8 cellular contexts compared by ENCODE assay signal in the genomic region with DNA sequence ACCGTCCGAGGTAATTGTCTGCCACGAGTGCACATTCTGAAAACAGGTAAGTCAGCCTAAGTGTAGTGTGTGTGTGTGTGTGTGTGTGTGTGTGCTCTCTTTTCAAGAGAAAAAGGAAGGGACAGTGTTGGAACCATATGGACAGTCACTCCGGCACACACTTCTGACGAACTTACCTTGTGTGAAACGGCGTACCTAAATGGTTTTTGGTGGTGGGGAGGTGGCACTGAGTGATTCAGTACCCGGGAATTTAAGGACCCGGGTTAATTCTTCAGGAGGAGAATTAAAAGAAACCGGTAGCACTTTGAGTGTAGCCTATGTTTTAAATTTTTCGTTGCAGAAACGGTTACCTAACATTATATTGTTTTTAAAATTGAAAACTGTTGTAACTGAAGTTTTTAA. TPM values are rescaled to one million over a fixed set of nuclear protein-coding genes. Genes with fewer than 3 reads are reported as not detected.
DNase-seq lines count a peak whose midpoint lies in the region; ATAC-seq and TF ChIP-seq lines count a peak whose summit lies in the region.

No MANE protein-coding gene starts in this region.

- no peaks in the 10 kb centered on the region for H3K27me3 ChIP-seq in CD8-positive, alpha-beta T cell (ENCODE audit: insufficient read depth, low read length)
- no peaks in the 10 kb centered on the region for H3K27me3 ChIP-seq in naive thymus-derived CD4-positive, alpha-beta T cell (ENCODE audit: control insufficient read depth in 2 of 2, insufficient read depth in 2 of 2, low read length in 2 of 2)

- H3K9me3 ChIP-seq in CD8-positive, alpha-beta T cell (ENCODE audit: low read length) = no peaks in the 10 kb centered on the region
- no peaks in the 10 kb centered on the region for H3K9me3 ChIP-seq in naive thymus-derived CD4-positive, alpha-beta T cell (ENCODE audit: control insufficient read depth in 2 of 3, low read length in 3 of 3)

- H3K4me1 ChIP-seq in CD8-positive, alpha-beta T cell (ENCODE audit: insufficient read depth, low read length) = peaks cover 24% of the 10 kb centered on the region
- H3K4me1 ChIP-seq in naive thymus-derived CD4-positive, alpha-beta T cell (ENCODE audit: control insufficient read depth in 2 of 2, insufficient read depth in 2 of 2, low read length in 2 of 2) = peaks cover 24% of the 10 kb centered on the region in 2 donors

- no peaks in the 10 kb centered on the region for H3K36me3 ChIP-seq in CD8-positive, alpha-beta T cell (ENCODE audit: insufficient read depth, low read length)
- peaks cover 4 to 11% (median 4%) of the 10 kb centered on the region in 3 experiments for H3K36me3 ChIP-seq in naive thymus-derived CD4-positive, alpha-beta T cell (ENCODE audit: control insufficient read depth in 2 of 3, insufficient read depth in 3 of 3, low read length in 3 of 3)

- no peaks in the 10 kb centered on the region for H3K9me3 Mint-ChIP-seq in CD8-positive, alpha-beta T cell
- H3K9me3 Mint-ChIP-seq in IgD-negative memory B cell = no peaks in the 10 kb centered on the region
- H3K9me3 Mint-ChIP-seq in dendritic cell treated with granulocyte-macrophage colony-stimulating factor and Interleukin-4, amounts not matched to agents 40 ng/mL and 50 ng/mL, for 4 days = no peaks in the 10 kb centered on the region
- peaks cover 0 to 6% (median 0%) of the 10 kb centered on the region in 11 donors for H3K9me3 Mint-ChIP-seq in naive thymus-derived CD4-positive, alpha-beta T cell

- H3K27ac ChIP-seq in CD8-positive, alpha-beta T cell (ENCODE audit: low read depth, low read length) = peak overlapping the region; percentile 92
- H3K27ac ChIP-seq in naive thymus-derived CD4-positive, alpha-beta T cell (ENCODE audit: low read depth, low read length) = peak overlapping the region; percentile 93

- H3K36me3 Mint-ChIP-seq in CD8-positive, alpha-beta T cell = peaks cover 45% of the 10 kb centered on the region
- H3K36me3 Mint-ChIP-seq in IgD-negative memory B cell = peaks cover 4% of the 10 kb centered on the region
- H3K36me3 Mint-ChIP-seq in dendritic cell treated with granulocyte-macrophage colony-stimulating factor and Interleukin-4, amounts not matched to agents 40 ng/mL and 50 ng/mL, for 4 days (ENCODE audit: low read depth) = peaks cover 58% of the 10 kb centered on the region
- H3K36me3 Mint-ChIP-seq in naive thymus-derived CD4-positive, alpha-beta T cell = peaks cover 0 to 25% (median 12%) of the 10 kb centered on the region in 5 donors

- H3K27me3 Mint-ChIP-seq in CD8-positive, alpha-beta T cell (ENCODE audit: low read depth) = no peaks in the 10 kb centered on the region
- peaks cover 1% of the 10 kb centered on the region for H3K27me3 Mint-ChIP-seq in IgD-negative memory B cell
- no peaks in the 10 kb centered on the region for H3K27me3 Mint-ChIP-seq in dendritic cell treated with granulocyte-macrophage colony-stimulating factor and Interleukin-4, amounts not matched to agents 40 ng/mL and 50 ng/mL, for 4 days
- H3K27me3 Mint-ChIP-seq in naive thymus-derived CD4-positive, alpha-beta T cell = no peaks in the 10 kb centered on the region

- POLR2A ChIA-PET in CD8-positive, alpha-beta T cell (lab: Charles Lee) = interaction anchor here (1.0 to 1.2 kb wide), 6 partner anchors 18 to 1621 kb away, joined by 3 to 4 read pairs (median 3); partner anchors contain the start of genes EDEM3 and IVNS1ABP
- POLR2A ChIA-PET in naive thymus-derived CD4-positive, alpha-beta T cell (lab: Charles Lee) = interaction anchor here (1.0 to 1.4 kb wide), 8 partner anchors 9 to 1621 kb away, joined by 3 to 8 read pairs (median 5); partner anchors contain the start of gene EDEM3

- intact Hi-C loops in CD8-positive, alpha-beta T cell (cut with DNase I, micrococcal nuclease) = loop anchor here (1.0 to 5.0 kb wide), 3 partner anchors 1059 to 1329 kb away; partner anchors contain the start of genes IVNS1ABP (in 1 of the 2), RNF2 (in 1 of the 2), SWT1 (in 1 of the 2) and TRMT1L (in 1 of the 2)
- intact Hi-C loops in dendritic cell treated with granulocyte-macrophage colony-stimulating factor and Interleukin-4, amounts not matched to agents 40 ng/mL and 50 ng/mL, for 4 days (cut with micrococcal nuclease) = no loop called here
- intact Hi-C loops in naive thymus-derived CD4-positive, alpha-beta T cell (cut with micrococcal nuclease) = loop anchor here (1.0 to 10.0 kb wide), 17 partner anchors 28 to 1622 kb away; partner anchors contain the start of genes EDEM3 (in 2 of the 2), IVNS1ABP (in 2 of the 2), RNF2 (in 2 of the 2) and SWT1 (in 2 of the 2)
- intact Hi-C loops in head of caudate nucleus (cut with DNase I) = loop anchor here (10.0 kb wide), 2 partner anchors 1061 to 1221 kb away; partner anchors contain the start of genes IVNS1ABP, SWT1 and TRMT1L

- ATAC-seq in CD8-positive, alpha-beta T cell = peak; percentile 0
- no peak for ATAC-seq in naive thymus-derived CD4-positive, alpha-beta T cell
- no peak for ATAC-seq in GM21786 (IDR thresholded peaks at IDR 0.05; ENCODE audit: unreplicated experiment)

- CTCF ChIA-PET in CD8-positive, alpha-beta T cell (lab: Charles Lee) = interaction anchor here (1.0 to 1.5 kb wide), 4 partner anchors 12 to 79 kb away, joined by 3 to 6 read pairs (median 4); partner anchors contain the start of gene PRG4
- CTCF ChIA-PET in naive thymus-derived CD4-positive, alpha-beta T cell (lab: Charles Lee) = interaction anchor here (0.8 to 1.2 kb wide), 4 partner anchors 10 to 68 kb away, joined by 3 to 5 read pairs (median 4); no protein-coding TSS in a partner anchor

- H3K27ac Mint-ChIP-seq in CD8-positive, alpha-beta T cell = peak overlapping the region; percentile 97
- H3K27ac Mint-ChIP-seq in IgD-negative memory B cell = peak overlapping the region; percentile 92 to 99 (median 98)
- peak overlapping the region; percentile 97 for H3K27ac Mint-ChIP-seq in dendritic cell treated with granulocyte-macrophage colony-stimulating factor and Interleukin-4, amounts not matched to agents 40 ng/mL and 50 ng/mL, for 4 days
- peak overlapping the region; percentile 91 to 99 (median 97) for H3K27ac Mint-ChIP-seq in naive thymus-derived CD4-positive, alpha-beta T cell

- TF ChIP-seq CTCF in CD8-positive, alpha-beta T cell (IDR thresholded peaks at IDR 0.05) = no peak

- peak overlapping the region; percentile 98 for H3K4me3 Mint-ChIP-seq in CD8-positive, alpha-beta T cell
- H3K4me3 Mint-ChIP-seq in IgD-negative memory B cell = peak overlapping the region; percentile 94 to 99 (median 96)
- peak overlapping the region; percentile 99 for H3K4me3 Mint-ChIP-seq in dendritic cell treated with granulocyte-macrophage colony-stimulating factor and Interleukin-4, amounts not matched to agents 40 ng/mL and 50 ng/mL, for 4 days
- H3K4me3 Mint-ChIP-seq in naive thymus-derived CD4-positive, alpha-beta T cell = peak overlapping the region; percentile 90 to 99 (median 98)

- H3K4me3 ChIP-seq in CD8-positive, alpha-beta T cell (ENCODE audit: low read depth, low read length) = peak overlapping the region; percentile 82
- peak overlapping the region; percentile 98 for H3K4me3 ChIP-seq in naive thymus-derived CD4-positive, alpha-beta T cell (ENCODE audit: low read length)

- H3K4me1 Mint-ChIP-seq in CD8-positive, alpha-beta T cell (ENCODE audit: low read depth) = peaks cover 43% of the 10 kb centered on the region
- H3K4me1 Mint-ChIP-seq in IgD-negative memory B cell = peaks cover 17 to 32% (median 21%) of the 10 kb centered on the region in 3 donors
- peaks cover 11% of the 10 kb centered on the region for H3K4me1 Mint-ChIP-seq in dendritic cell treated with granulocyte-macrophage colony-stimulating factor and Interleukin-4, amounts not matched to agents 40 ng/mL and 50 ng/mL, for 4 days (ENCODE audit: low read depth)
- H3K4me1 Mint-ChIP-seq in naive thymus-derived CD4-positive, alpha-beta T cell = peaks cover 26 to 67% (median 49%) of the 10 kb centered on the region in 7 donors

- no peak for DNase-seq in CD8-positive, alpha-beta T cell
- DNase-seq in naive thymus-derived CD4-positive, alpha-beta T cell = no peak
- DNase-seq in NCI-H2171 treated with DMSO at 0.1 percent for 48 hours (lab: John Stamatoyannopoulos, UW) (no peak), DMS53 (lab: John Stamatoyannopoulos, UW) (no peak), head of caudate nucleus (no peak)

RNA-seq across cellular contexts. Expression of gene ODR4, which starts 0.3 kb away (rescaled TPM):
- 10 to 100 TPM; 25.4 to 28.7 TPM for total RNA-seq in CD8-positive, alpha-beta T cell
- polyA plus RNA-seq in IgD-negative memory B cell = 6.5 TPM
- total RNA-seq in naive thymus-derived CD4-positive, alpha-beta T cell = 10 to 100 TPM; 13.6 to 19.6 (median 18.3) TPM
- 1 to 10 TPM; 5.3 to 6.8 TPM for polyA plus RNA-seq in naive thymus-derived CD4-positive, alpha-beta T cell

RNA-seq across cellular contexts. Expression of gene TPR, which starts 0.9 kb away (rescaled TPM):
- total RNA-seq in CD8-positive, alpha-beta T cell = 10 to 100 TPM; 89.3 to 98.0 TPM
- 64.2 TPM for polyA plus RNA-seq in IgD-negative memory B cell
- 100 to 1,000 TPM; 118 to 195 (median 158) TPM for total RNA-seq in naive thymus-derived CD4-positive, alpha-beta T cell
- polyA plus RNA-seq in naive thymus-derived CD4-positive, alpha-beta T cell = 10 to 100 TPM; 40.3 to 76.2 TPM
